In the genomic region with DNA sequence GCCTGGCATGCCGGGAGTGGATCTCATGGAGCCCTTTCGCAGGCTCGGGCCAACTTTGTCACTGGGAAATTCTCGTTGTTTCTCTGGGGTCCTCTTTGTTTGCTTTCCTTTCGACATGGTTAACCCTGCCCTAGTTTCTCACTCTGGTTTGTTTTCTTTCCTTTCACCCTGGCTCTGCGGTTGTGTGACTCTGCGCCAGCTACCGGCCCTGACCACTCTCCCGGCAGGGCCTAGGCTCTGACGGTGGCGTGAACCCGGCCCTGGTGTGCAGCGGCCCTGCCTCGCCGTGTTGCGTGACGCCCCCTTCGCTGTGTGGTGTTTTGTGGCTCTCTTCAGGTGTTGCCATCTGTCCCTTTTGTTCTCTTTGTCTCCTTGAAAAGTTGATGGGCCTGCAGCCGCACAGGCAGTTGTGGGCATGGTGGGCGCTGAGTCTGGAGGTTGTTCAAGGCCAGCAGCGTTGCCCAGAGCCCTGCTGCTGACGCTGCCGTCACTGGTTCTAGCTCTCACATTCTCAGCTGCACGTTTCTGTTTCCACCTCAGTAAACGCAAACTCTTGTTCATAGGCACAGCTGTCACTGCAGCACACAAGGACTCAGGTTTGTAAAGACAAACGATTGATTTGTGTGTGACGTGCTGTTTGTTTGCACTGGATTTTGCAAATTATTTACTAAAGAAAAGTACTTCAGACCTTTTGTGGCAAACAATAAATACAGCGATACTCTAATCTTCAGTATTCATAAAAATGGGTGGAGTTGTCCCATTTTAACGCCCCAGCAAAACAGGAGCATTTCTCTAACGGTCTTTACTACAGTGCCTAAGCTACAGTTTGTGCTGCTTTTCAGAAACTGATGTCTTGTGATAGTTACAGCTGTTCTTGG, we compare ENCODE assay signal across 15 cellular contexts.
A peak's percentile ranks its signal among the peaks of the same experiment; 100 is the strongest.
DNase-seq lines count a peak whose midpoint lies in the region; ATAC-seq, FAIRE-seq and TF ChIP-seq lines count a peak whose summit lies in the region.
"Had no signal": no experiment of that assay in that cellular context is flagged by ENCODE, and none has a peak within 500 bp of the region (broad histone marks: within the 10 kb centered on the region; RNA-seq: fewer than 3 reads in every experiment).

No MANE protein-coding gene starts in this region.

- peak overlapping the region in 1 of 4 donors; percentile 13 for H3K4me3 ChIP-seq in gastrocnemius medialis
- H3K4me3 ChIP-seq: esophagus squamous epithelium, SJSA1 had no signal

- H3K27ac ChIP-seq in gastrocnemius medialis: peak overlapping the region; percentile 94 to 98 (median 95)
- H3K27ac ChIP-seq: esophagus squamous epithelium, SJSA1 had no signal

- H3K36me3 Mint-ChIP-seq in immature natural killer cell: peaks cover 8 to 37% (median 23%) of the 10 kb centered on the region in 3 donors

- in situ Hi-C loops in gastrocnemius medialis (cut with MboI; ENCODE audit: low sequenced_read_pairs in 4 of 4): loop anchor here in 1 of 4 donors (10.0 kb wide), 1 partner anchor 49 kb away; no protein-coding TSS in a partner anchor

- peak overlapping the region; percentile 88 to 95 (median 94) for H3K27ac Mint-ChIP-seq in immature natural killer cell

- H3K4me1 Mint-ChIP-seq in immature natural killer cell: peaks cover 23 to 24% of the 10 kb centered on the region in 2 donors

- H3K4me3 Mint-ChIP-seq in immature natural killer cell: peak overlapping the region in 3 of 5 donors; percentile 1 to 42 (median 5)
- H3K4me3 Mint-ChIP-seq: CD8-positive, alpha-beta memory T cell had no signal

- no peaks in the 10 kb centered on the region for H3K9me3 Mint-ChIP-seq in immature natural killer cell
- H3K9me3 Mint-ChIP-seq: CD8-positive, alpha-beta memory T cell had no signal

- intact Hi-C loops in gastrocnemius medialis (cut with DNase I; ENCODE audit: low total_unique reads) (loop anchor here (1.0 to 2.0 kb wide), 2 partner anchors 19 to 45 kb away; no protein-coding TSS in a partner anchor), left colon (cut with DNase I, micrococcal nuclease) (no loop called here)

- peak; percentile 51 to 71 for TF ChIP-seq POLR2A in gastrocnemius medialis (IDR thresholded peaks at IDR 0.05)
- no peak for TF ChIP-seq POLR2A in GM12891 (IDR thresholded peaks at IDR 0.05; ENCODE audit: low read depth, low read length)

- peak; percentile 43 for DNase-seq in HuH-7.5 (ENCODE audit: low spot score)
- peak; percentile 5 for DNase-seq in NCI-H69 (lab: John Stamatoyannopoulos, UW)
- peak; percentile 62 to 80 (median 77) for DNase-seq in immature natural killer cell
- DNase-seq in gastrocnemius medialis: peak in 1 of 2 donors; percentile 56
- no peak for DNase-seq in T1000 (lab: John Stamatoyannopoulos, UW)
- no peak for DNase-seq in GM12891 (ENCODE audit: insufficient read length, low spot score)
- no peak for DNase-seq in left colon
- no peak for DNase-seq in globus pallidus (ENCODE audit: low spot score)
- DNase-seq: activated CD4-positive, CD25-positive, alpha-beta regulatory T cell treated with anti-CD3 and anti-CD28 coated beads, Interleukin-2, amount 50 U/mL, for 72 hours; esophagus squamous epithelium; NCI-H226; stimulated activated CD4-positive, alpha-beta T cell treated with anti-CD3 and anti-CD28 coated beads, Interleukin-12 subunit alpha, Interleukin-12 subunit beta, amount 100 ng/mL, for 4 hours had no signal

- TF ChIP-seq CTCF in gastrocnemius medialis (IDR thresholded peaks at IDR 0.05 in 4 of 5, conservative IDR thresholded peaks at IDR 0.05 in 1 of 5): no peak

- peak; percentile 32 to 35 for ATAC-seq in gastrocnemius medialis
- no peak for ATAC-seq in left colon

- peaks cover 36 to 40% of the 10 kb centered on the region in 2 donors for H3K4me1 ChIP-seq in gastrocnemius medialis
- H3K4me1 ChIP-seq: SJSA1 had no signal

- peaks cover 5 to 58% of the 10 kb centered on the region in 2 donors for H3K36me3 ChIP-seq in gastrocnemius medialis

- FAIRE-seq in GM12891 (lab: Jason Lieb, UNC): no peak
- FAIRE-seq: H54 had no signal

- no peaks in the 10 kb centered on the region for H3K27me3 ChIP-seq in gastrocnemius medialis
- H3K27me3 ChIP-seq: esophagus squamous epithelium, SJSA1 had no signal

- H3K9me3 ChIP-seq in gastrocnemius medialis: no peaks in the 10 kb centered on the region
- H3K9me3 ChIP-seq: esophagus squamous epithelium, SJSA1 had no signal

- H3K27me3 Mint-ChIP-seq in immature natural killer cell (ENCODE audit: low read depth in 3 of 3): peaks cover 2 to 16% (median 4%) of the 10 kb centered on the region in 3 donors
- H3K27me3 Mint-ChIP-seq: CD8-positive, alpha-beta memory T cell had no signal

TF ChIP-seq in GM12891, 5 proteins besides CTCF, POLR2A, EP300 and RAD21:
- TF ChIP-seq SPI1 (IDR thresholded peaks at IDR 0.05; ENCODE audit: low read depth, low read length) (no peak), PAX5 (IDR thresholded peaks at IDR 0.05; ENCODE audit: insufficient read depth, low read length, severe bottlenecking) (no peak), POLR2AphosphoS5 (IDR thresholded peaks at IDR 0.05; ENCODE audit: low read depth, low read length) (no peak), POU2F2 (IDR thresholded peaks at IDR 0.05; ENCODE audit: low read depth, low read length) (no peak), TAF1 (IDR thresholded peaks at IDR 0.05; ENCODE audit: low read depth, low read length) (no peak)

Comparison
In these comparisons a context has a peak if more than half of its experiments do, and no peak if none do; other contexts are left out.
1. DNase-seq: peak in HuH-7.5 (single experiment), NCI-H69 (single experiment) and immature natural killer cell (3 of 3); none in T1000 (single experiment), GM12891 (single experiment), left colon (0 of 2) and globus pallidus (single experiment).